In the genomic region with DNA sequence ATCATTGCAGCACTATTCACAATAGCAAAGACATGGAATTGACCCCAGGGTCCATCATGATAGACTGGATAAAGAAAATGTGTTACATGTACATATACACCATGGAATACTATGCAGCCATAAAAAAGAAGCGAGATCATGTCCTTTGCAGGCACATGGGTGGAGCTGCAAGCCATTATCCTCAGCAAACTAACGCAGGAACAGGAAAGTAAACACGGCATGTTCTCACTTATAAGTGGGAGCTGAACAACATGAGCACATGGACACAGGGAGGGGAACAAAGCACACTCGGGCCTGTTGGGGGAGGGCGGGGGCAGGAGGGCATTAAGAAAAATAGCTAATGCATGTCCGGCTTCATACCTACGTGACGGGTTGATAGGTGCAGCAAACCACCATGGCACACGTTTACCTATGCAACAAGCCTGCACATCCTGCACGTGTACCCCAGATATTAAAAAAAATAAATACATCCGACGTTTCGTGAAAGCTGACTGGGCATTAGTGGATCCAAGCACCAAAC, we compare ENCODE assay signal across 7 cellular contexts. TPM values are rescaled to one million over a fixed set of nuclear protein-coding genes. Genes with fewer than 3 reads are reported as not detected.
A peak's percentile ranks its signal among the peaks of the same experiment; 100 is the strongest.
DNase-seq lines count a peak whose midpoint lies in the region; ATAC-seq and TF ChIP-seq lines count a peak whose summit lies in the region.

No MANE protein-coding gene starts in this region.

- whole genome bisulfite sequencing in H9 (ENCODE audit: extremely low coverage, insufficient read length, low lambda C conversion rate): no CpG with 5 or more reads among the region's 13 CpGs
- WGBS in sigmoid colon, 2 donors: 25 to 61% methylated on average over 13 of the region's 13 CpGs

- no peak overlapping the region for H3K27ac Mint-ChIP-seq in H9
- peak overlapping the region; percentile 1 to 64 for H3K27ac Mint-ChIP-seq in T-cell

- H3K4me2 ChIP-seq in H9 (ENCODE audit: insufficient read depth, insufficient read length, low read length): peak overlapping the region; percentile 29

- no peaks in the 10 kb centered on the region for H4K20me1 ChIP-seq in H9 (ENCODE audit: control insufficient read depth, insufficient read depth, insufficient read length)

- H3K14ac ChIP-seq in H9 (ENCODE audit: insufficient read depth, low read length): no peak overlapping the region

- POLR2A ChIA-PET in T-cell (lab: Charles Lee): interaction anchor here (0.5 to 0.8 kb wide), 3 partner anchors 250 to 436 kb away, joined by 3 to 4 read pairs (median 3); partner anchors contain the start of gene APRT (in 1 of the 2)

- H3K27me3 Mint-ChIP-seq in H9 (ENCODE audit: low read depth) (peaks cover 24% of the 10 kb centered on the region), T-cell (no peaks in the 10 kb centered on the region)

- peak overlapping the region; percentile 66 to 79 for H3K4me3 Mint-ChIP-seq in H9
- H3K4me3 Mint-ChIP-seq in T-cell: peak overlapping the region; percentile 50 to 65 (median 59)

- peaks cover 2 to 3% of the 10 kb centered on the region in 2 experiments; a peak in 2 of 5 replicates for H3K9me3 Mint-ChIP-seq in H9
- peaks cover 7 to 8% (median 8%) of the 10 kb centered on the region in 3 donors for H3K9me3 Mint-ChIP-seq in T-cell

- no peaks in the 10 kb centered on the region for H3K36me3 ChIP-seq in sigmoid colon

- no peak overlapping the region for H3T11ph ChIP-seq in H9 (ENCODE audit: low read length)

- no peak for TF ChIP-seq CTCF in H9 (conservative IDR thresholded peaks at IDR 0.05)
- TF ChIP-seq CTCF in sigmoid colon (IDR thresholded peaks at IDR 0.05): no peak

- no peak overlapping the region for H2BK15ac ChIP-seq in H9 (ENCODE audit: low read depth, low read length)

- H3K27ac ChIP-seq in H9 (ENCODE audit: insufficient read length, low read depth, low read length) (no peak overlapping the region), sigmoid colon (peak overlapping the region in 1 of 4 donors; percentile 56)

- no peak overlapping the region for H2BK120ac ChIP-seq in H9 (ENCODE audit: low read depth, low read length, poor library complexity, severe bottlenecking)

- H3K4me1 Mint-ChIP-seq in H9: peaks cover 3% of the 10 kb centered on the region in 2 experiments; a peak in 2 of 4 replicates
- peaks cover 11 to 23% (median 21%) of the 10 kb centered on the region in 3 donors for H3K4me1 Mint-ChIP-seq in T-cell

- H3K4me3 ChIP-seq in sigmoid colon: peak overlapping the region in 3 of 4 donors; percentile 50 to 60 (median 54)

- H3K79me2 ChIP-seq in H9 (ENCODE audit: insufficient read depth, low read length): no peaks in the 10 kb centered on the region

- H3K56ac ChIP-seq in H9 (ENCODE audit: insufficient read length, low read depth, low read length): no peak overlapping the region

- H2BK20ac ChIP-seq in H9 (ENCODE audit: low read depth, low read length, poor library complexity, severe bottlenecking): no peak overlapping the region

- peaks cover 7% of the 10 kb centered on the region for H3K23me2 ChIP-seq in H9 (ENCODE audit: insufficient read length, low read depth, low read length, poor library complexity, severe bottlenecking)

- no peaks in the 10 kb centered on the region for H3K4me1 ChIP-seq in H9 (ENCODE audit: insufficient read depth, low read length)
- peaks cover 0 to 24% (median 14%) of the 10 kb centered on the region in 4 donors for H3K4me1 ChIP-seq in sigmoid colon

- ATAC-seq in T-cell (replicated peaks in 1 of 4) (no peak), GM18867 (IDR thresholded peaks at IDR 0.05; ENCODE audit: unreplicated experiment) (no peak), HG03469 (IDR thresholded peaks at IDR 0.05; ENCODE audit: unreplicated experiment) (no peak)

- CTCF ChIA-PET in T-cell (lab: Charles Lee): interaction anchor here in 1 of 2 donors (0.6 kb wide), 1 partner anchor 13 kb away, joined by 3 read pairs; no protein-coding TSS in a partner anchor

- no peak overlapping the region for H2AFZ ChIP-seq in H9 (ENCODE audit: low read length)

- H3K9me3 ChIP-seq in H9 (ENCODE audit: control insufficient read depth, low read depth, low read length) (no peaks in the 10 kb centered on the region), sigmoid colon (no peaks in the 10 kb centered on the region)

- no peak for TF ChIP-seq POLR2A in sigmoid colon (IDR thresholded peaks at IDR 0.05)

- H3K9ac ChIP-seq in H9 (ENCODE audit: extremely low read depth, insufficient read length, low read length): no peak overlapping the region

- no peak overlapping the region for H4K5ac ChIP-seq in H9 (ENCODE audit: insufficient read length, low read depth, low read length)

- no peak overlapping the region for H4K8ac ChIP-seq in H9 (replicated peaks; ENCODE audit: insufficient read length, low read depth, low read length)

- H2AK5ac ChIP-seq in H9 (ENCODE audit: insufficient read length, low read length): no peak overlapping the region

- DNase-seq in H9 (no peak), T-cell (no peak), fibroblast of peridontal ligament (ENCODE audit: extremely low read depth) (peak; percentile 11), sigmoid colon (no peak)
- no peak for DNase-seq in stimulated activated CD4-positive, alpha-beta T cell treated with anti-CD3 and anti-CD28 coated beads, Interleukin-12 subunit alpha, Interleukin-12 subunit beta, amount 100 ng/mL, for 4 hours

- H3K79me1 ChIP-seq in H9 (ENCODE audit: insufficient read depth, low read depth, low read length, poor library complexity, severe bottlenecking): no peaks in the 10 kb centered on the region

- no peak overlapping the region for H4K91ac ChIP-seq in H9 (ENCODE audit: insufficient read length, low read depth, low read length)

- no peak overlapping the region for H3K23ac ChIP-seq in H9 (ENCODE audit: insufficient read length, low read depth, low read length)

- H3K27me3 ChIP-seq in H9 (ENCODE audit: insufficient read depth, low read length) (no peaks in the 10 kb centered on the region), sigmoid colon (peaks cover 0 to 5% (median 0%) of the 10 kb centered on the region in 3 donors)

- no peak overlapping the region for H2BK5ac ChIP-seq in H9 (ENCODE audit: insufficient read length, low read length)

- H2BK12ac ChIP-seq in H9 (ENCODE audit: insufficient read length, low read depth, low read length): no peak overlapping the region

- H3K36me3 Mint-ChIP-seq in H9 (ENCODE audit: insufficient read depth in 1 of 3, low read depth in 3 of 3) (peaks cover 0 to 7% (median 0%) of the 10 kb centered on the region in 3 experiments; a peak in 2 of 7 replicates), T-cell (peaks cover 2% of the 10 kb centered on the region)

- TF ChIP-seq EP300 in sigmoid colon (IDR thresholded peaks at IDR 0.05): no peak

- no peak overlapping the region for H3K18ac ChIP-seq in H9 (ENCODE audit: insufficient read length, low read depth, low read length)

- intact Hi-C loops in sigmoid colon (cut with DNase I): loop anchor here (5.0 kb wide), 1 partner anchor 261 kb away; the partner anchor contains the start of gene SPG7

- no peak overlapping the region for H3K4ac ChIP-seq in H9 (ENCODE audit: low read depth, low read length)

RNA-seq across cellular contexts. Expression of gene ZNF778, which starts 28.9 kb away (rescaled TPM):
- total RNA-seq in H9 (2021) (16.4 and 17.5 TPM in 2 replicates), T-cell (10 to 100 TPM in 3 of 5 donors, 1 to 10 TPM in 2; 6.0 to 16.3 (median 13.6) TPM), sigmoid colon (10 to 100 TPM in 3 of 4 donors, 1 to 10 TPM in 1; 6.4 to 21.8 (median 12.6) TPM)
- 10 to 100 TPM in 1 of 3 donors, 1 to 10 TPM in 1, under 1 TPM in 1; 0.69 to 96.1 (median 2.7) TPM for polyA plus RNA-seq in sigmoid colon

RNA-seq across cellular contexts. Expression of gene SLC22A31, which starts 46.1 kb away (rescaled TPM):
- total RNA-seq in H9 (2021) (7.7 and 8.1 TPM in 2 replicates), T-cell (1 to 10 TPM in 3 of 5 donors, under 1 TPM in 2; 0.49 to 2.7 (median 1.3) TPM), sigmoid colon (not detected)
- under 1 TPM in 1 of 3 donors, not detected in 2; 0.87 TPM for polyA plus RNA-seq in sigmoid colon

Comparison
In these comparisons a context has a peak if more than half of its experiments do, and no peak if none do; other contexts are left out.
1. H3K27ac Mint-ChIP-seq: peak in T-cell (2 of 2); none in H9 (0 of 3).